Comparison of ENCODE assay signal across 2 cellular contexts in the genomic region with DNA sequence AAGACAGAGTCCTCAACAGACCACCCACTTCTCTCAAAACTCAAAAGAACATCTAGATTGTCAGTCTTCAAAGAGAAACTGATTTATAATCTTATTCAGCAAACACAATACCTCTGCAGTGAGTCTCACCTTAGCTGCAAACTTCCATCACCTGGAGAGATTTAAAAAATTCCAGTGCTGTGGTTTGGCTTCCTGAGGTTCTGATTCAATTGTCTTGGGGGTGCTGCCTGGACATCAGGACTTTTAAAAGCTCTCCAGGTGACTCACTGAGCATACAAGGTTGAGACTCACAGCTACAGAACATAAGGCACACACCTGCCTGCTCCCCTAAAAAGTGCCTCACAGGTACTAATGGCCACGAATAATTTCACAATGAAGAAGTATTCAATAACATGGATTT.
TF ChIP-seq lines count a peak whose summit lies in the region.

No MANE protein-coding gene starts in this region.

TF ChIP-seq in SK-N-SH, 30 proteins besides CTCF, POLR2A, EP300 and RAD21:
- TF ChIP-seq USF2 (IDR thresholded peaks at IDR 0.05; ENCODE audit: borderline replicate concordance, low read depth, low read length), result no peak
- no peak for TF ChIP-seq RXRA (IDR thresholded peaks at IDR 0.05; ENCODE audit: borderline replicate concordance, low read depth)
- no peak for TF ChIP-seq SIN3A (IDR thresholded peaks at IDR 0.05; ENCODE audit: borderline replicate concordance, low read depth, low read length)
- no peak for TF ChIP-seq FOXJ3 (CRISPR knock-in tag; IDR thresholded peaks at IDR 0.05)
- no peak for TF ChIP-seq NRF1 (IDR thresholded peaks at IDR 0.05; ENCODE audit: low read depth, low read length)
- no peak for TF ChIP-seq MEF2A (IDR thresholded peaks at IDR 0.05; ENCODE audit: borderline replicate concordance, low read depth)
- no peak for TF ChIP-seq TAF1 (IDR thresholded peaks at IDR 0.05; ENCODE audit: borderline replicate concordance, low read depth, low read length)
- TF ChIP-seq TEAD4 (IDR thresholded peaks at IDR 0.05; ENCODE audit: borderline replicate concordance, insufficient read depth), result no peak
- TF ChIP-seq YY1 (IDR thresholded peaks at IDR 0.05; ENCODE audit: low read depth), result no peak
- TF ChIP-seq, protein P1, sequence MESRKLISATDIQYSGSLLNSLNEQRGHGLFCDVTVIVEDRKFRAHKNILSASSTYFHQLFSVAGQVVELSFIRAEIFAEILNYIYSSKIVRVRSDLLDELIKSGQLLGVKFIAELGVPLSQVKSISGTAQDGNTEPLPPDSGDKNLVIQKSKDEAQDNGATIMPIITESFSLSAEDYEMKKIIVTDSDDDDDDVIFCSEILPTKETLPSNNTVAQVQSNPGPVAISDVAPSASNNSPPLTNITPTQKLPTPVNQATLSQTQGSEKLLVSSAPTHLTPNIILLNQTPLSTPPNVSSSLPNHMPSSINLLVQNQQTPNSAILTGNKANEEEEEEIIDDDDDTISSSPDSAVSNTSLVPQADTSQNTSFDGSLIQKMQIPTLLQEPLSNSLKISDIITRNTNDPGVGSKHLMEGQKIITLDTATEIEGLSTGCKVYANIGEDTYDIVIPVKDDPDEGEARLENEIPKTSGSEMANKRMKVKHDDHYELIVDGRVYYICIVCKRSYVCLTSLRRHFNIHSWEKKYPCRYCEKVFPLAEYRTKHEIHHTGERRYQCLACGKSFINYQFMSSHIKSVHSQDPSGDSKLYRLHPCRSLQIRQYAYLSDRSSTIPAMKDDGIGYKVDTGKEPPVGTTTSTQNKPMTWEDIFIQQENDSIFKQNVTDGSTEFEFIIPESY (IDR thresholded peaks at IDR 0.05; ENCODE audit: borderline replicate concordance, low read depth), result no peak
- TF ChIP-seq, protein P2, sequence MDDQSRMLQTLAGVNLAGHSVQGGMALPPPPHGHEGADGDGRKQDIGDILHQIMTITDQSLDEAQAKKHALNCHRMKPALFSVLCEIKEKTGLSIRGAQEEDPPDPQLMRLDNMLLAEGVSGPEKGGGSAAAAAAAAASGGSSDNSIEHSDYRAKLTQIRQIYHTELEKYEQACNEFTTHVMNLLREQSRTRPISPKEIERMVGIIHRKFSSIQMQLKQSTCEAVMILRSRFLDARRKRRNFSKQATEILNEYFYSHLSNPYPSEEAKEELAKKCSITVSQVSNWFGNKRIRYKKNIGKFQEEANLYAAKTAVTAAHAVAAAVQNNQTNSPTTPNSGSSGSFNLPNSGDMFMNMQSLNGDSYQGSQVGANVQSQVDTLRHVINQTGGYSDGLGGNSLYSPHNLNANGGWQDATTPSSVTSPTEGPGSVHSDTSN (IDR thresholded peaks at IDR 0.05), result no peak
- TF ChIP-seq, protein P3, sequence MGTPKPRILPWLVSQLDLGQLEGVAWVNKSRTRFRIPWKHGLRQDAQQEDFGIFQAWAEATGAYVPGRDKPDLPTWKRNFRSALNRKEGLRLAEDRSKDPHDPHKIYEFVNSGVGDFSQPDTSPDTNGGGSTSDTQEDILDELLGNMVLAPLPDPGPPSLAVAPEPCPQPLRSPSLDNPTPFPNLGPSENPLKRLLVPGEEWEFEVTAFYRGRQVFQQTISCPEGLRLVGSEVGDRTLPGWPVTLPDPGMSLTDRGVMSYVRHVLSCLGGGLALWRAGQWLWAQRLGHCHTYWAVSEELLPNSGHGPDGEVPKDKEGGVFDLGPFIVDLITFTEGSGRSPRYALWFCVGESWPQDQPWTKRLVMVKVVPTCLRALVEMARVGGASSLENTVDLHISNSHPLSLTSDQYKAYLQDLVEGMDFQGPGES (IDR thresholded peaks at IDR 0.05; ENCODE audit: low read depth, low read length), result no peak
- no peak for TF ChIP-seq NFIC (IDR thresholded peaks at IDR 0.05; ENCODE audit: borderline replicate concordance)
- TF ChIP-seq SMC3 (IDR thresholded peaks at IDR 0.05; ENCODE audit: low read depth, low read length), result no peak
- TF ChIP-seq GATA2 (CRISPR knock-in tag; IDR thresholded peaks at IDR 0.05), result no peak

TF ChIP-seq in SK-N-SH treated with all-trans-retinoic acid at 6 μM for 48 hours, 23 proteins besides CTCF, POLR2A, EP300 and RAD21:
- TF ChIP-seq ZNF8 (CRISPR knock-in tag; IDR thresholded peaks at IDR 0.05) (no peak), GLIS3 (CRISPR knock-in tag; IDR thresholded peaks at IDR 0.05) (no peak), ARNTL (CRISPR knock-in tag; IDR thresholded peaks at IDR 0.05; ENCODE audit: borderline replicate concordance, low read depth) (no peak), ZNF565 (CRISPR knock-in tag; conservative IDR thresholded peaks at IDR 0.05; ENCODE audit: low read depth) (no peak), ESRRG (CRISPR knock-in tag; IDR thresholded peaks at IDR 0.05) (no peak), POU6F1 (CRISPR knock-in tag; IDR thresholded peaks at IDR 0.05; ENCODE audit: borderline replicate concordance, low read depth) (no peak), PPARA (CRISPR knock-in tag; IDR thresholded peaks at IDR 0.05; ENCODE audit: borderline replicate concordance) (no peak), CSDC2 (CRISPR knock-in tag; IDR thresholded peaks at IDR 0.05) (no peak), SNAI2 (CRISPR knock-in tag; IDR thresholded peaks at IDR 0.05) (no peak), PATZ1 (CRISPR knock-in tag; IDR thresholded peaks at IDR 0.05; ENCODE audit: borderline replicate concordance) (no peak), ZFP30 (CRISPR knock-in tag; IDR thresholded peaks at IDR 0.05) (no peak)
TF ChIP-seq in SK-N-SH treated with all-trans-retinoic acid at 6 μM for 48 hours: peak in this region for 0.
